14 cellular contexts compared by ENCODE assay signal in the genomic region with DNA sequence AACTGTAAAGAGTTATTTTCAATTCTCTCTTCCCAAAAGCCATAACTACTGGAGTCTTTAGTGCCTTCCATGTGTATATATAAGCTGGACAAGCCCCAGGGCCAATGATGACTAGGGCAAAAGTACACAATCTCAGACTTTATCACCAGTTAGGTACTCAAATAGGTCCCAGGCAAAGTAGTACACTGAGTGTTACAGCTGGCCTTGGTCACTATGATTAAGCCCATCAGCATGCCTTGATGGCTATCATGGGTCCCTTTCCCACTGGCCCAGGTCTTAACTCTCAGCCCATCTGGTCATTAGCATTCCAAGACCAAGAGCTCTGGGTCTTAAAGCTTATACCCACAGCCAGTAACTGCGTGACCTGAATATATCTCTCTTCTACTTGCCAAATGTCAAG.
A peak's percentile ranks its signal among the peaks of the same experiment; 100 is the strongest.
DNase-seq lines count a peak whose midpoint lies in the region; ATAC-seq and TF ChIP-seq lines count a peak whose summit lies in the region.
"Had no signal": no experiment of that assay in that cellular context is flagged by ENCODE, and none has a peak within 500 bp of the region (broad histone marks: within the 10 kb centered on the region; RNA-seq: fewer than 3 reads in every experiment).

No MANE protein-coding gene starts in this region.

- H3K9me3 Mint-ChIP-seq in chondrocyte (ENCODE audit: low read depth): peaks cover 2% of the 10 kb centered on the region
- H3K9me3 Mint-ChIP-seq in glutamatergic neuron (ENCODE audit: unreplicated experiment): peaks cover 2% of the 10 kb centered on the region
- H3K9me3 Mint-ChIP-seq: activated naive CD4-positive, alpha-beta T cell treated with anti-CD3 and anti-CD28 coated beads, Interleukin-2, amount 50 U/mL, for 24 hours had no signal

- H3K4me1 Mint-ChIP-seq in chondrocyte (ENCODE audit: low read depth) (peaks cover 42% of the 10 kb centered on the region), glutamatergic neuron (ENCODE audit: low read depth, unreplicated experiment) (no peaks in the 10 kb centered on the region)
- H3K4me1 Mint-ChIP-seq: activated naive CD4-positive, alpha-beta T cell treated with anti-CD3 and anti-CD28 coated beads, Interleukin-2, amount 50 U/mL, for 24 hours had no signal

- H3K4me3 Mint-ChIP-seq in chondrocyte (ENCODE audit: unreplicated experiment) (no peak overlapping the region), glutamatergic neuron (ENCODE audit: unreplicated experiment) (no peak overlapping the region)
- H3K4me3 Mint-ChIP-seq: activated naive CD4-positive, alpha-beta T cell treated with anti-CD3 and anti-CD28 coated beads, Interleukin-2, amount 50 U/mL, for 24 hours had no signal

- H3K27me3 Mint-ChIP-seq in chondrocyte (ENCODE audit: low read depth): no peaks in the 10 kb centered on the region
- no peaks in the 10 kb centered on the region for H3K27me3 Mint-ChIP-seq in glutamatergic neuron (ENCODE audit: unreplicated experiment)

- no peaks in the 10 kb centered on the region for H3K27me3 ChIP-seq in MG63
- no peaks in the 10 kb centered on the region for H3K27me3 ChIP-seq in left lung
- H3K27me3 ChIP-seq: tibial nerve had no signal

- intact Hi-C loops in left lung (cut with DNase I): loop anchor here in 1 of 2 donors (5.0 kb wide), 1 partner anchor 81 kb away; no protein-coding TSS in a partner anchor

- DNase-seq in AG10803 (ENCODE audit: low read depth) (peak; percentile 78), MG63 (peak; percentile 35), chondrocyte (ENCODE audit: low spot score) (no peak), left lung (no peak), glutamatergic neuron (no peak), substantia nigra (lab: John Stamatoyannopoulos, UW) (no peak), HT-29 (ENCODE audit: low spot score) (no peak), SHP77 (lab: John Stamatoyannopoulos, UW) (no peak)
- DNase-seq: NCI-H2029; psoas muscle; SIG-M5; stimulated activated CD4-positive, alpha-beta T cell treated with anti-CD3 and anti-CD28 coated beads, Interleukin-1b, Interleukin-23, amount 100 ng/mL, for 48 hours had no signal

- H3K27ac Mint-ChIP-seq in chondrocyte (ENCODE audit: unreplicated experiment) (peak overlapping the region; percentile 28), glutamatergic neuron (ENCODE audit: unreplicated experiment) (no peak overlapping the region)
- H3K27ac Mint-ChIP-seq: activated naive CD4-positive, alpha-beta T cell treated with anti-CD3 and anti-CD28 coated beads, Interleukin-2, amount 50 U/mL, for 24 hours had no signal

- H3K4me3 ChIP-seq in AG10803 (ENCODE audit: low read length): no peak overlapping the region
- H3K4me3 ChIP-seq in MG63: no peak overlapping the region
- no peak overlapping the region for H3K4me3 ChIP-seq in left lung
- H3K4me3 ChIP-seq: psoas muscle, tibial nerve had no signal

- TF ChIP-seq CTCF in AG10803 (conservative IDR thresholded peaks at IDR 0.05; ENCODE audit: low read length) (no peak), chondrocyte (IDR thresholded peaks at IDR 0.05) (no peak), left lung (IDR thresholded peaks at IDR 0.05) (no peak), glutamatergic neuron (IDR thresholded peaks at IDR 0.05; ENCODE audit: partially characterized antibody, unreplicated experiment) (no peak)

- H3K9me3 ChIP-seq in MG63 (peaks cover 4% of the 10 kb centered on the region; the same call in 1 of the 2 replicates), left lung (no peaks in the 10 kb centered on the region)
- H3K9me3 ChIP-seq: psoas muscle, tibial nerve had no signal

- peak; percentile 45 for ATAC-seq in left lung

- H3K4me1 ChIP-seq in left lung: peaks cover 0 to 3% of the 10 kb centered on the region in 2 donors

- H3K36me3 ChIP-seq in MG63: no peaks in the 10 kb centered on the region
- no peaks in the 10 kb centered on the region for H3K36me3 ChIP-seq in left lung
- H3K36me3 ChIP-seq: tibial nerve had no signal

- H3K36me3 Mint-ChIP-seq in chondrocyte (ENCODE audit: low read depth) (peaks cover 11% of the 10 kb centered on the region), glutamatergic neuron (ENCODE audit: unreplicated experiment) (no peaks in the 10 kb centered on the region)
- H3K36me3 Mint-ChIP-seq: activated naive CD4-positive, alpha-beta T cell treated with anti-CD3 and anti-CD28 coated beads, Interleukin-2, amount 50 U/mL, for 24 hours had no signal

- H3K27ac ChIP-seq in left lung (no peak overlapping the region), substantia nigra (ENCODE audit: low read depth, low read length, poor library complexity, severe bottlenecking) (no peak overlapping the region)
- H3K27ac ChIP-seq: psoas muscle, tibial nerve had no signal

Comparison
In these comparisons a context has a peak if more than half of its experiments do, and no peak if none do; other contexts are left out.
1. DNase-seq: peak in AG10803 (single experiment) and MG63 (single experiment); none in chondrocyte (single experiment), left lung (0 of 2), glutamatergic neuron (single experiment), substantia nigra (0 of 49), HT-29 (single experiment) and SHP77 (0 of 2).